8 cellular contexts compared by ENCODE assay signal in the genomic region with DNA sequence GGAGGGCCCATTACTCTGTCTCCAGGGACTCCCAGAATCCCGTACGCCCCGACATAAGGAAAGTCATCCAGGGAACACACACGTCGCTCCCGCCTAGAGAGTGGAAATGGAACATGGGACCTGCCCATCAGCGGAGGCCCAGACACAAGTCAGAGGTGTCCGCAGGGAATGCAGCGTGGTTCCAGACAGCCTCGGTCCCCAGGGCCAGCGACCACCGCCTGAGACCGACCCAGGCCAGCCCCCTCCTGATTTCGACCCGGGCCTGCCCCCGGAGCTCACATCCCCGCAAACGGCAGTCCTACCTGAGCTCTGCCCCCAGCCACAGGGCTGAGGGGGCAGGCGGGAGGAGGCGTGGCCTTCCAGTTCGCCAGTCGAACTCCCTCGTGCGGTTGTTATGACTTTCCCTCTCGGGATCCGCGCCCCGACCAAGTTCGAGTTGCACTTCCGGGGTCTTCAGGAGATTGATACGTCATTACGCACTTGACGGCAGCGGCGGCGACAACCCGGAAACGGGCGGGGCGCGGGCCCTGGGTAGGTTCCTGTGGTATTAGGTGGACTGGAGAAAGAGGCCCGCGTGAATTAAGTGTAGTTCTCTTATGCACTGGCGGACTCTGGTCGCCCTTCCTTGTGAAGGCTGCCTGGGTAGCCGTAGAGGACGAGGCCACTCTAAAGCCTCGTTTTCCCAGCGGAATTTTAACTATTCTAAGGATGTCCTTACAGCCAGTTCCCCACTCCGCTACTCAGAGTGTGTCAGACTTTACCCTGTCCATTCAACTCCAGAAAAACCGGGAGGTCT.
DNase-seq lines count a peak whose midpoint lies in the region; ATAC-seq and TF ChIP-seq lines count a peak whose summit lies in the region.

No MANE protein-coding gene starts in this region.

- H3K4me2 ChIP-seq in IMR-90 (ENCODE audit: low read depth, low read length) (peak overlapping the region; percentile 81), OCI-LY7 (ENCODE audit: low read length) (peak overlapping the region; percentile 97)

- peak overlapping the region; percentile 96 for H2AFZ ChIP-seq in IMR-90 (replicated peaks; ENCODE audit: low read length, poor library complexity)
- H2AFZ ChIP-seq in OCI-LY7 (ENCODE audit: low read length): peak overlapping the region; percentile 99

- in situ Hi-C loops in IMR-90 (cut with MboI; ENCODE audit: low sequenced_read_pairs): no loop called here

- H3K23ac ChIP-seq in IMR-90 (ENCODE audit: low read depth, low read length): peak overlapping the region; percentile 87; the same call in 1 of the 2 replicates

- H2AK9ac ChIP-seq in IMR-90 (replicated peaks; ENCODE audit: low read depth, low read length, poor library complexity): peak overlapping the region; percentile 43

- BruUV-seq in IMR-90 (replicated peaks; lab: Mats Ljungman, UMichigan) (no TSS peak), OCI-LY7 (replicated peaks; lab: Mats Ljungman, UMichigan) (TSS peak; percentile 56)

- POLR2A ChIA-PET in IMR-90 (lab: Charles Lee; ENCODE audit: unreplicated experiment) (interaction anchor here (0.6 kb wide), 2 partner anchors 370 to 1363 kb away, joined by 3 to 4 read pairs; no protein-coding TSS in a partner anchor), OCI-LY7 (lab: Charles Lee) (interaction anchor here (0.7 kb wide), 1 partner anchor 22 kb away, joined by 3 read pairs; no protein-coding TSS in a partner anchor)

- ATAC-seq in GM21529 (IDR thresholded peaks at IDR 0.05; ENCODE audit: unreplicated experiment) (peak; percentile 100), IMR-90 (ENCODE audit: low read depth) (peak; percentile 97), mucosa of descending colon (peak; percentile 99)

- intact Hi-C loops in IMR-90 (cut with micrococcal nuclease) (loop anchor here (2.0 kb wide), 2 partner anchors 411 to 581 kb away; no protein-coding TSS in a partner anchor), OCI-LY7 (cut with micrococcal nuclease; ENCODE audit: unreplicated experiment) (no loop called here), mucosa of descending colon (cut with DNase I, micrococcal nuclease) (no loop called here)

- 1% methylated on average over 35 of the region's 51 CpGs; no CpG with 5 or more reads in 1 of the 2 experiments for WGBS in IMR-90 (ENCODE audit: extremely low coverage in 2 of 2, insufficient read length in 1 of 2), 2 experiments

- peak overlapping the region; percentile 48 for H2BK120ac ChIP-seq in IMR-90 (ENCODE audit: low read depth, low read length)

- 0 out of 2 replicates have a peak overlapping the region, but pooled peaks have one; percentile 2 for H2BK20ac ChIP-seq in IMR-90 (ENCODE audit: low read depth, low read length)

- TF ChIP-seq CTCF in IMR-90 (conservative IDR thresholded peaks at IDR 0.05; ENCODE audit: low read depth, low read length): peak; percentile 22; the same call in 1 of the 2 replicates
- TF ChIP-seq CTCF in OCI-LY7 (conservative IDR thresholded peaks at IDR 0.05; ENCODE audit: low read length): no peak
- TF ChIP-seq CTCF in mucosa of descending colon (IDR thresholded peaks at IDR 0.05): no peak

- H3K27me3 ChIP-seq in IMR-90 (ENCODE audit: control insufficient read depth, insufficient read depth, low read length): no peaks in the 10 kb centered on the region

- H3K9me3 ChIP-seq in IMR-90 (ENCODE audit: control insufficient read depth, insufficient read depth, low read length) (peaks cover 2% of the 10 kb centered on the region; the same call in 1 of the 2 replicates), OCI-LY7 (ENCODE audit: low read length) (peaks cover 22% of the 10 kb centered on the region; the same call in 1 of the 2 replicates), mucosa of descending colon (no peaks in the 10 kb centered on the region)

- H3K4me3 ChIP-seq in IMR-90 (ENCODE audit: insufficient read depth, low read depth, low read length) (peak overlapping the region; percentile 92), OCI-LY7 (ENCODE audit: low read depth, low read length, poor library complexity, severe bottlenecking) (peak overlapping the region; percentile 97), mucosa of descending colon (peak overlapping the region; percentile 73)

- H3K27ac ChIP-seq in IMR-90 (ENCODE audit: insufficient read depth, low read length) (peak overlapping the region; percentile 76), OCI-LY7 (ENCODE audit: low read depth, low read length, poor library complexity, severe bottlenecking) (peak overlapping the region; percentile 6), epithelial cell of prostate (peak overlapping the region; percentile 67)

- H4K20me1 ChIP-seq in IMR-90 (ENCODE audit: insufficient read depth, low read length): no peaks in the 10 kb centered on the region
- H4K20me1 ChIP-seq in OCI-LY7 (ENCODE audit: insufficient read depth, low read length): no peaks in the 10 kb centered on the region

- no peaks in the 10 kb centered on the region for H3K36me3 ChIP-seq in IMR-90 (ENCODE audit: control insufficient read depth, insufficient read depth, low read length)
- H3K36me3 ChIP-seq in OCI-LY7 (ENCODE audit: insufficient read depth, low read length): no peaks in the 10 kb centered on the region; the same call in 1 of the 2 replicates
- H3K36me3 ChIP-seq in mucosa of descending colon (ENCODE audit: low read depth): no peaks in the 10 kb centered on the region

- no peaks in the 10 kb centered on the region for H3K9me2 ChIP-seq in OCI-LY7 (ENCODE audit: insufficient read depth, low read length)

- DNase-seq in DMS153 (lab: John Stamatoyannopoulos, UW) (peak; percentile 77), IMR-90 (peak; percentile 95), OCI-LY7 (ENCODE audit: low spot score) (peak; percentile 95), activated T-cell treated with anti-CD3 and anti-CD28 coated beads for 4 hours (peak; percentile 87), epithelial cell of prostate (ENCODE audit: low read depth, low spot score) (peak; percentile 73), mucosa of descending colon (peak; percentile 96 to 97 (median 97))
- DNase-seq in stimulated activated CD8-positive, alpha-beta memory T cell treated with anti-CD3 and anti-CD28 coated beads, Interleukin-4, amount 100 ng/mL, for 1 hour (ENCODE audit: low read depth in 2 of 2, low spot score in 1 of 2): peak; percentile 84 to 85

- H3K9ac ChIP-seq in IMR-90 (ENCODE audit: low read depth, low read length): peak overlapping the region; percentile 89

- peak overlapping the region; percentile 23; the same call in 1 of the 3 replicates for H2BK15ac ChIP-seq in IMR-90 (ENCODE audit: low read depth, low read length)

- H3K79me2 ChIP-seq in OCI-LY7 (ENCODE audit: insufficient read depth, low read depth, low read length): peaks cover 10% of the 10 kb centered on the region; the same call in 1 of the 2 replicates

- no peaks in the 10 kb centered on the region for H3K4me1 ChIP-seq in IMR-90 (ENCODE audit: control insufficient read depth, insufficient read depth, low read length)
- H3K4me1 ChIP-seq in OCI-LY7 (ENCODE audit: insufficient read depth, low read length, poor library complexity, severe bottlenecking): peaks cover 10% of the 10 kb centered on the region
- peaks cover 5% of the 10 kb centered on the region for H3K4me1 ChIP-seq in mucosa of descending colon (ENCODE audit: low read depth)

- H3K4ac ChIP-seq in IMR-90 (ENCODE audit: low read depth, low read length): peak overlapping the region; percentile 79

- H3K9me1 ChIP-seq in IMR-90 (ENCODE audit: insufficient read depth, low read length): no peaks in the 10 kb centered on the region

- peaks cover 6 to 15% of the 10 kb centered on the region in 2 experiments for H3K79me1 ChIP-seq in IMR-90 (ENCODE audit: low read depth in 1 of 2, low read length in 2 of 2)

- peak overlapping the region; percentile 95 to 96 for H4K8ac ChIP-seq in IMR-90 (ENCODE audit: low read depth in 2 of 2, low read length in 2 of 2)

- H3K56ac ChIP-seq in IMR-90 (ENCODE audit: extremely low read depth, insufficient read depth, low read length): peak overlapping the region; percentile 52

- H4K5ac ChIP-seq in IMR-90 (ENCODE audit: low read depth, low read length): peak overlapping the region; percentile 97

- dilution Hi-C loops in IMR-90 (cut with HindIII; ENCODE audit: low sequenced_read_pairs, unreplicated experiment): no loop called here

- TF ChIP-seq RAD21 in IMR-90 (IDR thresholded peaks at IDR 0.05; ENCODE audit: low read length): no peak

- peak; percentile 60; the same call in 1 of the 2 replicates for TF ChIP-seq POLR2A in IMR-90 (IDR thresholded peaks at IDR 0.05; ENCODE audit: low read depth, low read length)

- H3K18ac ChIP-seq in IMR-90 (ENCODE audit: low read depth, low read length): peak overlapping the region; percentile 83

- CTCF ChIA-PET in IMR-90 (lab: Yijun Ruan, JAX): interaction anchor here (0.6 kb wide), 1 partner anchor 53 kb away, joined by 3 read pairs; no protein-coding TSS in a partner anchor
- CTCF ChIA-PET in OCI-LY7 (lab: Charles Lee; ENCODE audit: unreplicated experiment): no interaction called here

- peak overlapping the region; percentile 90 for H4K91ac ChIP-seq in IMR-90 (ENCODE audit: insufficient read depth, low read depth, low read length)

- peak overlapping the region; percentile 49 for H2BK5ac ChIP-seq in IMR-90 (ENCODE audit: low read depth, low read length, poor library complexity, severe bottlenecking)

- no peak overlapping the region for H2AK5ac ChIP-seq in IMR-90 (ENCODE audit: low read depth, low read length)

- H3K14ac ChIP-seq in IMR-90 (replicated peaks; ENCODE audit: low read depth, low read length): peak overlapping the region; percentile 88

TF ChIP-seq in IMR-90, 13 proteins besides CTCF, POLR2A, EP300 and RAD21 (continues in another document):
- TF ChIP-seq NFE2L2 (IDR thresholded peaks at IDR 0.05; ENCODE audit: low read depth, low read length): no peak
- no peak for TF ChIP-seq MAFK (IDR thresholded peaks at IDR 0.05; ENCODE audit: low read depth, low read length)
- TF ChIP-seq MAZ (IDR thresholded peaks at IDR 0.05; ENCODE audit: borderline replicate concordance, low read depth, low read length): peak; percentile 23; the same call in 1 of the 2 replicates
- TF ChIP-seq ELK1 (IDR thresholded peaks at IDR 0.05; ENCODE audit: borderline replicate concordance, low read depth, low read length): no peak
- TF ChIP-seq BHLHE40 (IDR thresholded peaks at IDR 0.05; ENCODE audit: low read depth, low read length): peak; percentile 56
- no peak for TF ChIP-seq SMC3 (IDR thresholded peaks at IDR 0.05; ENCODE audit: low read depth, low read length)
- peak; percentile 95 for TF ChIP-seq MXI1 (IDR thresholded peaks at IDR 0.05; ENCODE audit: borderline replicate concordance, low read depth, low read length)
- no peak for TF ChIP-seq RFX5 (IDR thresholded peaks at IDR 0.05; ENCODE audit: low read depth, low read length)

Comparison
In these comparisons a context has a peak if more than half of its experiments do, and no peak if none do; other contexts are left out.
1. Peak in every context shown above with its lines: DNase-seq, ATAC-seq, H3K4me3 ChIP-seq and H3K27ac ChIP-seq.
2. H3K27ac ChIP-seq: peak in every context shown above with its lines; median percentile 76 in IMR-90; 67 in epithelial cell of prostate; 6 in OCI-LY7.